In the genomic region with DNA sequence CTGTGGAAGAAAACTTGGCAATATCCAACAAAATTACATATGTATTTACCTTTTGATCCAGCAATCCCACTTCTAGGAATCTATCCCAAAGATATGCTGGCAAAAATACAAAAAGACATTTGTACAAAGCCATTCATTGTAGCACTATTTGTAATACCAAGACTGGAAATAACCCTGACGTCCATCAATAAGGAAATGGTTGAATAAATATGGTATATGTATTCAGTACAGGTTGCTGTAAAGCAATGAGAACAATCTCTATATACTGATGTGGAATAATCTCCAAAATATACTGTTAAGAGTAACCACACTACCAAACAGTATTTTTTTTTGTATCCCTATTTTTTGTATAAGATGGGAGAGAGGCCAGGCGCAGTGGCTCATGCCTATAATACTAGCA, we compare ENCODE assay signal across 26 cellular contexts.
"Had no signal": no experiment of that assay in that cellular context is flagged by ENCODE, and none has a peak within 500 bp of the region (broad histone marks: within the 10 kb centered on the region; RNA-seq: fewer than 3 reads in every experiment).

No MANE protein-coding gene starts in this region.

- H3K4me1 ChIP-seq: esophagus squamous epithelium, heart left ventricle, left lung, lower lobe of right lung had no signal

- H3K27ac Mint-ChIP-seq: dendritic cell treated with granulocyte-macrophage colony-stimulating factor and Interleukin-4, amounts not matched to agents 40 ng/mL and 50 ng/mL, for 4 days; effector memory CD8-positive, alpha-beta T cell; endodermal cell; immature natural killer cell; mesothelial cell of epicardium had no signal

- H3K9me3 ChIP-seq: esophagus squamous epithelium, gastrocnemius medialis, heart left ventricle, left lung, lower lobe of right lung had no signal

- FAIRE-seq: endometrium, kidney had no signal

- H3K9me3 Mint-ChIP-seq: dendritic cell treated with granulocyte-macrophage colony-stimulating factor and Interleukin-4, amounts not matched to agents 40 ng/mL and 50 ng/mL, for 4 days; effector memory CD8-positive, alpha-beta T cell; endodermal cell; immature natural killer cell had no signal

- DNase-seq: cerebellar nuclear complex; cortex of kidney; effector CD8-positive, alpha-beta T cell; effector memory CD8-positive, alpha-beta T cell; endodermal cell; erythroblast; esophagus squamous epithelium; foreskin fibroblast; foreskin melanocyte; gastrocnemius medialis; heart left ventricle; hypothalamus; immature natural killer cell; islet precursor cell; kidney; kidney glomerular epithelial cell; left lung; left ventricle myocardium superior; lower lobe of right lung; mesenchymal stem cell had no signal

- H3K27ac ChIP-seq: epithelial cell of prostate, esophagus squamous epithelium, gastrocnemius medialis, heart left ventricle, hepatocyte, left lung, lower lobe of right lung had no signal

- ATAC-seq: effector memory CD8-positive, alpha-beta T cell; esophagus mucosa; heart left ventricle; left lung; left ventricle myocardium superior; lower lobe of right lung had no signal

- H3K27me3 ChIP-seq: esophagus squamous epithelium, gastrocnemius medialis, heart left ventricle, hepatocyte, left lung had no signal

- H3K36me3 ChIP-seq: left lung, lower lobe of right lung had no signal

- H3K27me3 Mint-ChIP-seq: dendritic cell treated with granulocyte-macrophage colony-stimulating factor and Interleukin-4, amounts not matched to agents 40 ng/mL and 50 ng/mL, for 4 days; effector memory CD8-positive, alpha-beta T cell had no signal

- H3K4me1 Mint-ChIP-seq: endodermal cell had no signal

- H3K4me3 ChIP-seq: esophagus squamous epithelium, gastrocnemius medialis, heart left ventricle, hepatocyte, left lung, lower lobe of right lung had no signal

- H3K4me3 Mint-ChIP-seq: dendritic cell treated with granulocyte-macrophage colony-stimulating factor and Interleukin-4, amounts not matched to agents 40 ng/mL and 50 ng/mL, for 4 days; effector memory CD8-positive, alpha-beta T cell; endodermal cell; immature natural killer cell; mesothelial cell of epicardium had no signal
